Comparison of ENCODE assay signal across 9 cellular contexts in the genomic region with DNA sequence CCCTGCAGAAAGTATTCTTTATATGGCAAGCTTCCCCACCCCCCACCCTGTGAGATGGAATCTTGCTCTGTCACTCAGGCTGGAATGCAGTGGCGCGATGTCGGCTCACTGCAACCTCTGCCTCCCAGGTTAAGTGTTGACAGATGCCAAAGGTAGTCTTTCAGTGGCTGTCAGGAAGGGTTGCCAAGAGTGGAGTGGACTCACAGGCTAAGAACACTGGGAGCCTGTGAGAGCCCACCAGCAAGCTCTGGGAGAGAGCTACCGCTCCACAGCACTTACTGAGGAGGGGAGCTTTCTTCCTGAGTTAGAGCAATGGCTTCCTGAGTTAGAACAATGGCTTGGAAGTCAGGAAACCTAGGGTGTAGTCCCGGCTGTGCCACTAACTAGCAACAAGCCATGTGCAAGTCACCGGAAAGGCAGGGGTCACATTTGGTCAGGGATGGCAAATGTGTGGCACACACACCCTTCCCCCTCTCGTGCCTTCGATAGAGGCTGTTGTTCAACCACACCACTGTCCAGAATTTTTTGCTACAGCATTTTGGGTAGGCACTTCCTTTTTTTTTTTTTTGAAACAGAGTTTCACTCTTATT. TPM values are rescaled to one million over a fixed set of nuclear protein-coding genes. Genes with fewer than 3 reads are reported as not detected.
DNase-seq lines count a peak whose midpoint lies in the region; ATAC-seq and TF ChIP-seq lines count a peak whose summit lies in the region.
"Had no signal": no experiment of that assay in that cellular context is flagged by ENCODE, and none has a peak within 500 bp of the region (broad histone marks: within the 10 kb centered on the region; RNA-seq: fewer than 3 reads in every experiment).

No MANE protein-coding gene starts in this region.

- H3K4me3 ChIP-seq in breast epithelium (peak overlapping the region; percentile 15 to 43 (median 28)), heart left ventricle (peak overlapping the region in 11 of 12 donors; percentile 8 to 83 (median 61))
- H3K4me3 ChIP-seq: A549 had no signal

- no peaks in the 10 kb centered on the region for H3K27me3 ChIP-seq in breast epithelium
- H3K27me3 ChIP-seq in heart left ventricle, result no peaks in the 10 kb centered on the region

- DNase-seq in breast epithelium (ENCODE audit: low spot score in 2 of 2), result peak in 1 of 2 donors; percentile 29
- no peak for DNase-seq in MCF 10A (ENCODE audit: unreplicated experiment)
- DNase-seq in heart left ventricle, result peak; percentile 54 to 75 (median 67)
- peak; percentile 25 for DNase-seq in neural crest cell (ENCODE audit: low read depth, low spot score)
- no peak for DNase-seq in NCI-H526 (lab: John Stamatoyannopoulos, UW)
- DNase-seq in GM03348 (ENCODE audit: low spot score), result no peak
- DNase-seq in GM19240 (ENCODE audit: insufficient read length, low spot score), result no peak

- CTCF ChIA-PET in MCF 10A (lab: Yijun Ruan, JAX), result interaction anchor here (0.7 kb wide), 1 partner anchor 54 kb away, joined by 3 read pairs; no protein-coding TSS in a partner anchor

- H3K4me1 Mint-ChIP-seq in MCF 10A (ENCODE audit: insufficient read depth, unreplicated experiment) (no peaks in the 10 kb centered on the region), neural crest cell (peaks cover 53% of the 10 kb centered on the region)

- H3K27me3 Mint-ChIP-seq in MCF 10A (ENCODE audit: insufficient read depth, unreplicated experiment) (peaks cover 19% of the 10 kb centered on the region), neural crest cell (ENCODE audit: low read depth) (no peaks in the 10 kb centered on the region)

- no peaks in the 10 kb centered on the region for H3K36me3 ChIP-seq in breast epithelium
- peaks cover 0 to 4% (median 0%) of the 10 kb centered on the region in 9 donors for H3K36me3 ChIP-seq in heart left ventricle

- H3K27ac Mint-ChIP-seq in MCF 10A (ENCODE audit: low read depth, unreplicated experiment) (no peak overlapping the region), neural crest cell (ENCODE audit: unreplicated experiment) (peak overlapping the region; percentile 99)

- H3K27ac ChIP-seq in breast epithelium (peak overlapping the region; percentile 68 to 81), heart left ventricle (peak overlapping the region; percentile 62 to 93 (median 84))
- H3K27ac ChIP-seq: A549 had no signal

- intact Hi-C loops in breast epithelium (cut with DNase I; ENCODE audit: low total_unique reads) (no loop called here), MCF 10A (cut with micrococcal nuclease) (no loop called here), heart left ventricle (cut with DNase I) (loop anchor here in 4 of 10 donors (2.0 to 5.0 kb wide), 5 partner anchors 33 to 103 kb away; partner anchors contain the start of gene EDDM3B (in 1 of the 4))

- peak; percentile 56 to 80 (median 66) for ATAC-seq in heart left ventricle
- ATAC-seq in GM18870 (IDR thresholded peaks at IDR 0.05; ENCODE audit: unreplicated experiment), result no peak
- ATAC-seq: A549 had no signal

- H3K9me3 Mint-ChIP-seq in MCF 10A (ENCODE audit: unreplicated experiment) (no peaks in the 10 kb centered on the region), neural crest cell (no peaks in the 10 kb centered on the region)

- H3K9me3 ChIP-seq in breast epithelium, result no peaks in the 10 kb centered on the region
- no peaks in the 10 kb centered on the region for H3K9me3 ChIP-seq in heart left ventricle
- H3K9me3 ChIP-seq: A549 had no signal

- TF ChIP-seq CTCF in breast epithelium (IDR thresholded peaks at IDR 0.05), result no peak
- TF ChIP-seq CTCF in MCF 10A (IDR thresholded peaks at IDR 0.05; ENCODE audit: unreplicated experiment), result no peak
- no peak for TF ChIP-seq CTCF in heart left ventricle (IDR thresholded peaks at IDR 0.05)
- TF ChIP-seq CTCF in neural crest cell (conservative IDR thresholded peaks at IDR 0.05), result no peak

- H3K4me1 ChIP-seq in breast epithelium (no peaks in the 10 kb centered on the region), heart left ventricle (peaks cover 0 to 63% (median 23%) of the 10 kb centered on the region in 12 donors)

- BruUV-seq in MCF 10A (replicated peaks; lab: Mats Ljungman, UMichigan), result no TSS peak

- TF ChIP-seq POLR2A in breast epithelium (IDR thresholded peaks at IDR 0.05) (no peak), heart left ventricle (IDR thresholded peaks at IDR 0.05) (no peak)

- 10 to 19% (median 13%) methylated on average over 8 of the region's 8 CpGs for WGBS in heart left ventricle, 4 donors

- peaks cover 6% of the 10 kb centered on the region for H3K36me3 Mint-ChIP-seq in MCF 10A (ENCODE audit: insufficient read depth, unreplicated experiment)
- H3K36me3 Mint-ChIP-seq in neural crest cell (ENCODE audit: low read depth), result no peaks in the 10 kb centered on the region

- H3K4me3 Mint-ChIP-seq in MCF 10A (ENCODE audit: unreplicated experiment), result no peak overlapping the region
- H3K4me3 Mint-ChIP-seq in neural crest cell, result peak overlapping the region; percentile 45

- POLR2A ChIA-PET in MCF 10A (lab: Yijun Ruan, JAX), result no interaction called here

RNA-seq across cellular contexts. Expression of gene RNASE1, which starts 2.6 kb away (rescaled TPM):
- total RNA-seq in breast epithelium (1,000 to 10,000 TPM in 1 of 3 donors, 100 to 1,000 TPM in 2; 125 to 1,186 (median 303) TPM), MCF 10A (2022) (not detected in 2 replicates), heart left ventricle (100 to 1,000 TPM; 127 to 654 (median 294) TPM), neural crest cell (6.4 and 9.7 TPM in 2 replicates)
- 100 to 1,000 TPM; 199 to 242 TPM for polyA plus RNA-seq in heart left ventricle

RNA-seq across cellular contexts. Expression of gene RNASE6, which starts 19.0 kb away (rescaled TPM):
- total RNA-seq in breast epithelium (10 to 100 TPM in 2 of 3 donors, 1 to 10 TPM in 1; 7.2 to 58.7 (median 16.7) TPM), MCF 10A (2022) (not detected in 2 replicates), heart left ventricle (10 to 100 TPM in 2 of 9 donors, 1 to 10 TPM in 7; 2.5 to 39.9 (median 5.2) TPM), neural crest cell (0.23 TPM in 1 of 2 replicates, not detected in the other)
- 1 to 10 TPM; 1.1 to 6.3 TPM for polyA plus RNA-seq in heart left ventricle
- polyA plus RNA-seq: A549 had no signal

RNA-seq across cellular contexts. Expression of gene EDDM3B, which starts 31.8 kb away (rescaled TPM):
- total RNA-seq in breast epithelium (1 to 10 TPM in 1 of 3 donors, not detected in 2; 1.3 TPM), MCF 10A (2022) (not detected in 2 replicates), heart left ventricle (not detected), neural crest cell (not detected in 2 replicates)
- polyA plus RNA-seq in heart left ventricle, result not detected
- polyA plus RNA-seq: A549 had no signal

RNA-seq across cellular contexts. Expression of gene EDDM3A, which starts 54.4 kb away (rescaled TPM):
- not detected for total RNA-seq in breast epithelium
- total RNA-seq in MCF 10A (2022), result not detected in 2 replicates
- not detected for total RNA-seq in heart left ventricle
- polyA plus RNA-seq in heart left ventricle, result not detected
- not detected in 2 replicates for total RNA-seq in neural crest cell
- polyA plus RNA-seq: A549 had no signal

Comparison
In these comparisons a context has a peak if more than half of its experiments do, and no peak if none do; other contexts are left out.
1. RNA of gene RNASE1, which starts 2.6 kb away (total RNA-seq): 125 to 1,186 TPM in breast epithelium and 127 to 654 TPM in heart left ventricle; 6.4 to 9.7 TPM in neural crest cell and not detected in MCF 10A; every median in the first group is over 10 times any median in the second.
2. DNase-seq: peak in heart left ventricle (5 of 5) and neural crest cell (single experiment); none in MCF 10A (single experiment), NCI-H526 (0 of 2), GM03348 (single experiment) and GM19240 (single experiment).